ENCODE assay signal across 8 cellular contexts in genomic region chr19:12439686-12440411, GRCh38. TPM values are rescaled to one million over a fixed set of nuclear protein-coding genes. Genes with fewer than 3 reads are reported as not detected.
DNase-seq lines count a peak whose midpoint lies in the region; ATAC-seq and TF ChIP-seq lines count a peak whose summit lies in the region.
"Not testable (repeated sequence)": the region's sequence is repeated elsewhere in the genome, so short reads cannot be mapped to it uniquely, and the experiment has no call there.

No MANE protein-coding gene starts in this region.

- H3K9me3 Mint-ChIP-seq in immature natural killer cell, result not testable (repeated sequence)

- TF ChIP-seq POLR2A in tibial nerve (IDR thresholded peaks at IDR 0.05), result not testable (repeated sequence)

- H3K36me3 Mint-ChIP-seq in immature natural killer cell, result not testable (repeated sequence)

- DNase-seq in NCI-H524 (lab: John Stamatoyannopoulos, UW) (peak; percentile 39 to 52), immature natural killer cell (peak; percentile 31 to 47 (median 37)), retina (peak; percentile 36)
- DNase-seq in activated CD4-positive, alpha-beta T cell treated with anti-CD3 and anti-CD28 coated beads, Interleukin-2, amount 50 U/mL, for 4 hours, result peak; percentile 56 to 62
- DNase-seq in central memory CD4-positive, alpha-beta T cell, result peak; percentile 24
- not testable (repeated sequence) for DNase-seq in tibial nerve (ENCODE audit: low spot score in 2 of 2)

- H3K27me3 ChIP-seq in tibial nerve, result not testable (repeated sequence)

- H3K4me3 Mint-ChIP-seq in immature natural killer cell, result peak overlapping the region; percentile 88 to 100 (median 99)

- 3 to 5% methylated on average over 14 to 23 of the region's 23 CpGs for WGBS in tibial nerve, 2 donors

- H3K27ac ChIP-seq in tibial nerve, result peak overlapping the region in 3 of 4 donors; percentile 51 to 80 (median 78)

- not testable (repeated sequence) for H3K36me3 ChIP-seq in tibial nerve

- not testable (repeated sequence) for H3K27me3 Mint-ChIP-seq in immature natural killer cell (ENCODE audit: low read depth in 3 of 3)

- peaks cover 15 to 20% of the 10 kb centered on the region in 2 donors for H3K4me1 Mint-ChIP-seq in immature natural killer cell

- not testable (repeated sequence) for TF ChIP-seq EP300 in tibial nerve (IDR thresholded peaks at IDR 0.05)

- ATAC-seq in HG02973 (IDR thresholded peaks at IDR 0.05; ENCODE audit: unreplicated experiment), result peak; percentile 35

- peaks cover 0 to 10% (median 0%) of the 10 kb centered on the region in 4 donors for H3K4me1 ChIP-seq in tibial nerve

- H3K4me3 ChIP-seq in GM12875 (ENCODE audit: low read depth, low read length), result peak overlapping the region; percentile 86
- peak overlapping the region; percentile 63 to 84 (median 79) for H3K4me3 ChIP-seq in tibial nerve

- not testable (repeated sequence) for TF ChIP-seq CTCF in GM12875 (IDR thresholded peaks at IDR 0.05; ENCODE audit: borderline replicate concordance, insufficient read depth, low read depth, low read length); tibial nerve (IDR thresholded peaks at IDR 0.05)

- H3K27ac Mint-ChIP-seq in immature natural killer cell, result peak overlapping the region; percentile 39 to 93 (median 84)

- H3K9me3 ChIP-seq in tibial nerve, result peaks cover 0 to 25% (median 0%) of the 10 kb centered on the region in 4 donors

RNA-seq across cellular contexts. Expression of gene ZNF443, which starts 1.0 kb away (rescaled TPM):
- polyA plus RNA-seq in immature natural killer cell, result 1 to 10 TPM in 2 of 3 donors, not detected in 1; 1.9 to 3.0 TPM
- total RNA-seq in tibial nerve, result 1 to 10 TPM; 2.8 to 4.5 (median 3.7) TPM

RNA-seq across cellular contexts. Expression of gene ZNF799, which starts 38.8 kb away (rescaled TPM):
- 1 to 10 TPM; 4.5 to 9.1 (median 4.7) TPM for polyA plus RNA-seq in immature natural killer cell
- 1 to 10 TPM; 3.3 to 6.8 (median 4.4) TPM for total RNA-seq in tibial nerve

RNA-seq across cellular contexts. Expression of gene ZNF709, which starts 44.8 kb away (rescaled TPM):
- 1 to 10 TPM; 1.1 to 2.6 (median 2.3) TPM for polyA plus RNA-seq in immature natural killer cell
- total RNA-seq in tibial nerve, result 1 to 10 TPM; 2.9 to 4.8 (median 4.5) TPM
